In the genomic region with DNA sequence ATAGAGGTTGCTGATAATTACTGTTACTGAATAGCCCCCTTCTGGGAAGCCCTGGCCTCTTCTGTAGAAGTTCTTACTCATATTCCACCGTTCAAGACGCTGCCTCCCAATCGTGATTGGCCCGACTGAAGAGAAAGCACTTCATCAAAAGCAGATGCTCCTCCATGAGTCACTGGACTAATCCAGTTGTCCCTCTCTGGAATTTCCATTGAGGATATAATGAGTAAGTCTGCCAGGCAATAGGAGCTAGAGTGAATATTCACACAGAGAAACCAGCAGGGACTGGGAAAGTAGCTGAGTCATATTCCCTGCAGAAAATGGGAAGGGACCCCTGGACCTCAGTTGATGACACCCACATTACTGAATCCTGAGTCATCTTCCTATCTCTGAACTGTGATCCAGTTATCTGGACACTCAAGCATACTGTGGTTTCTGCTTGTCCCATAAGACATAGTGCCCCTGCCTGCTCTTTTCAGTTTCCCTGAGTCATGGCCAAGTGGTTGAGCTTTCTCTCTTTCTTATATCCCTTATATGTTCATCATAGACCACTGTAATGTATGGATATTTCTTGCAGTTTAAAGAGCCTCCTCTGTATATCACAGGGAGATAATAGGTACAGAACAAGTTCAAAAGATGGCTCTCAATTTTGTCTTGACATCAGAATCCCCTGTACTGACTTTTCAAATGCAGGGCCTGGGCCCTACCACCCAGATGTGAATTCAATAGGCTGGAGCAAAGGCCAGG, we compare ENCODE assay signal across 1 cellular context.
TF ChIP-seq lines count a peak whose summit lies in the region.

No MANE protein-coding gene starts in this region.

TF ChIP-seq in K562, 482 proteins besides CTCF, POLR2A, EP300 and RAD21 (continued from another document and continues in another):
- TF ChIP-seq, protein P1, sequence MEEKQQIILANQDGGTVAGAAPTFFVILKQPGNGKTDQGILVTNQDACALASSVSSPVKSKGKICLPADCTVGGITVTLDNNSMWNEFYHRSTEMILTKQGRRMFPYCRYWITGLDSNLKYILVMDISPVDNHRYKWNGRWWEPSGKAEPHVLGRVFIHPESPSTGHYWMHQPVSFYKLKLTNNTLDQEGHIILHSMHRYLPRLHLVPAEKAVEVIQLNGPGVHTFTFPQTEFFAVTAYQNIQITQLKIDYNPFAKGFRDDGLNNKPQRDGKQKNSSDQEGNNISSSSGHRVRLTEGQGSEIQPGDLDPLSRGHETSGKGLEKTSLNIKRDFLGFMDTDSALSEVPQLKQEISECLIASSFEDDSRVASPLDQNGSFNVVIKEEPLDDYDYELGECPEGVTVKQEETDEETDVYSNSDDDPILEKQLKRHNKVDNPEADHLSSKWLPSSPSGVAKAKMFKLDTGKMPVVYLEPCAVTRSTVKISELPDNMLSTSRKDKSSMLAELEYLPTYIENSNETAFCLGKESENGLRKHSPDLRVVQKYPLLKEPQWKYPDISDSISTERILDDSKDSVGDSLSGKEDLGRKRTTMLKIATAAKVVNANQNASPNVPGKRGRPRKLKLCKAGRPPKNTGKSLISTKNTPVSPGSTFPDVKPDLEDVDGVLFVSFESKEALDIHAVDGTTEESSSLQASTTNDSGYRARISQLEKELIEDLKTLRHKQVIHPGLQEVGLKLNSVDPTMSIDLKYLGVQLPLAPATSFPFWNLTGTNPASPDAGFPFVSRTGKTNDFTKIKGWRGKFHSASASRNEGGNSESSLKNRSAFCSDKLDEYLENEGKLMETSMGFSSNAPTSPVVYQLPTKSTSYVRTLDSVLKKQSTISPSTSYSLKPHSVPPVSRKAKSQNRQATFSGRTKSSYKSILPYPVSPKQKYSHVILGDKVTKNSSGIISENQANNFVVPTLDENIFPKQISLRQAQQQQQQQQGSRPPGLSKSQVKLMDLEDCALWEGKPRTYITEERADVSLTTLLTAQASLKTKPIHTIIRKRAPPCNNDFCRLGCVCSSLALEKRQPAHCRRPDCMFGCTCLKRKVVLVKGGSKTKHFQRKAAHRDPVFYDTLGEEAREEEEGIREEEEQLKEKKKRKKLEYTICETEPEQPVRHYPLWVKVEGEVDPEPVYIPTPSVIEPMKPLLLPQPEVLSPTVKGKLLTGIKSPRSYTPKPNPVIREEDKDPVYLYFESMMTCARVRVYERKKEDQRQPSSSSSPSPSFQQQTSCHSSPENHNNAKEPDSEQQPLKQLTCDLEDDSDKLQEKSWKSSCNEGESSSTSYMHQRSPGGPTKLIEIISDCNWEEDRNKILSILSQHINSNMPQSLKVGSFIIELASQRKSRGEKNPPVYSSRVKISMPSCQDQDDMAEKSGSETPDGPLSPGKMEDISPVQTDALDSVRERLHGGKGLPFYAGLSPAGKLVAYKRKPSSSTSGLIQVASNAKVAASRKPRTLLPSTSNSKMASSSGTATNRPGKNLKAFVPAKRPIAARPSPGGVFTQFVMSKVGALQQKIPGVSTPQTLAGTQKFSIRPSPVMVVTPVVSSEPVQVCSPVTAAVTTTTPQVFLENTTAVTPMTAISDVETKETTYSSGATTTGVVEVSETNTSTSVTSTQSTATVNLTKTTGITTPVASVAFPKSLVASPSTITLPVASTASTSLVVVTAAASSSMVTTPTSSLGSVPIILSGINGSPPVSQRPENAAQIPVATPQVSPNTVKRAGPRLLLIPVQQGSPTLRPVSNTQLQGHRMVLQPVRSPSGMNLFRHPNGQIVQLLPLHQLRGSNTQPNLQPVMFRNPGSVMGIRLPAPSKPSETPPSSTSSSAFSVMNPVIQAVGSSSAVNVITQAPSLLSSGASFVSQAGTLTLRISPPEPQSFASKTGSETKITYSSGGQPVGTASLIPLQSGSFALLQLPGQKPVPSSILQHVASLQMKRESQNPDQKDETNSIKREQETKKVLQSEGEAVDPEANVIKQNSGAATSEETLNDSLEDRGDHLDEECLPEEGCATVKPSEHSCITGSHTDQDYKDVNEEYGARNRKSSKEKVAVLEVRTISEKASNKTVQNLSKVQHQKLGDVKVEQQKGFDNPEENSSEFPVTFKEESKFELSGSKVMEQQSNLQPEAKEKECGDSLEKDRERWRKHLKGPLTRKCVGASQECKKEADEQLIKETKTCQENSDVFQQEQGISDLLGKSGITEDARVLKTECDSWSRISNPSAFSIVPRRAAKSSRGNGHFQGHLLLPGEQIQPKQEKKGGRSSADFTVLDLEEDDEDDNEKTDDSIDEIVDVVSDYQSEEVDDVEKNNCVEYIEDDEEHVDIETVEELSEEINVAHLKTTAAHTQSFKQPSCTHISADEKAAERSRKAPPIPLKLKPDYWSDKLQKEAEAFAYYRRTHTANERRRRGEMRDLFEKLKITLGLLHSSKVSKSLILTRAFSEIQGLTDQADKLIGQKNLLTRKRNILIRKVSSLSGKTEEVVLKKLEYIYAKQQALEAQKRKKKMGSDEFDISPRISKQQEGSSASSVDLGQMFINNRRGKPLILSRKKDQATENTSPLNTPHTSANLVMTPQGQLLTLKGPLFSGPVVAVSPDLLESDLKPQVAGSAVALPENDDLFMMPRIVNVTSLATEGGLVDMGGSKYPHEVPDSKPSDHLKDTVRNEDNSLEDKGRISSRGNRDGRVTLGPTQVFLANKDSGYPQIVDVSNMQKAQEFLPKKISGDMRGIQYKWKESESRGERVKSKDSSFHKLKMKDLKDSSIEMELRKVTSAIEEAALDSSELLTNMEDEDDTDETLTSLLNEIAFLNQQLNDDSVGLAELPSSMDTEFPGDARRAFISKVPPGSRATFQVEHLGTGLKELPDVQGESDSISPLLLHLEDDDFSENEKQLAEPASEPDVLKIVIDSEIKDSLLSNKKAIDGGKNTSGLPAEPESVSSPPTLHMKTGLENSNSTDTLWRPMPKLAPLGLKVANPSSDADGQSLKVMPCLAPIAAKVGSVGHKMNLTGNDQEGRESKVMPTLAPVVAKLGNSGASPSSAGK (IDR thresholded peaks at IDR 0.05): no peak
- no peak for TF ChIP-seq ZFP1 (CRISPR knock-in tag; IDR thresholded peaks at IDR 0.05)
- TF ChIP-seq FOXP1 (CRISPR knock-in tag; IDR thresholded peaks at IDR 0.05): no peak
- TF ChIP-seq ELF1 (tag; IDR thresholded peaks at IDR 0.05): 0 out of 2 replicates have a peak, but pooled peaks have one; percentile 9
- no peak for TF ChIP-seq ZNF311 (CRISPR knock-in tag; IDR thresholded peaks at IDR 0.05)
- peak; percentile 63 for TF ChIP-seq SMAD1 (IDR thresholded peaks at IDR 0.05; ENCODE audit: low read depth, low read length, partially characterized antibody)
- TF ChIP-seq ZBTB9 (CRISPR knock-in tag; IDR thresholded peaks at IDR 0.05): no peak
- no peak for TF ChIP-seq KLF6 (CRISPR knock-in tag; IDR thresholded peaks at IDR 0.05; ENCODE audit: borderline replicate concordance)
- TF ChIP-seq, protein P2, sequence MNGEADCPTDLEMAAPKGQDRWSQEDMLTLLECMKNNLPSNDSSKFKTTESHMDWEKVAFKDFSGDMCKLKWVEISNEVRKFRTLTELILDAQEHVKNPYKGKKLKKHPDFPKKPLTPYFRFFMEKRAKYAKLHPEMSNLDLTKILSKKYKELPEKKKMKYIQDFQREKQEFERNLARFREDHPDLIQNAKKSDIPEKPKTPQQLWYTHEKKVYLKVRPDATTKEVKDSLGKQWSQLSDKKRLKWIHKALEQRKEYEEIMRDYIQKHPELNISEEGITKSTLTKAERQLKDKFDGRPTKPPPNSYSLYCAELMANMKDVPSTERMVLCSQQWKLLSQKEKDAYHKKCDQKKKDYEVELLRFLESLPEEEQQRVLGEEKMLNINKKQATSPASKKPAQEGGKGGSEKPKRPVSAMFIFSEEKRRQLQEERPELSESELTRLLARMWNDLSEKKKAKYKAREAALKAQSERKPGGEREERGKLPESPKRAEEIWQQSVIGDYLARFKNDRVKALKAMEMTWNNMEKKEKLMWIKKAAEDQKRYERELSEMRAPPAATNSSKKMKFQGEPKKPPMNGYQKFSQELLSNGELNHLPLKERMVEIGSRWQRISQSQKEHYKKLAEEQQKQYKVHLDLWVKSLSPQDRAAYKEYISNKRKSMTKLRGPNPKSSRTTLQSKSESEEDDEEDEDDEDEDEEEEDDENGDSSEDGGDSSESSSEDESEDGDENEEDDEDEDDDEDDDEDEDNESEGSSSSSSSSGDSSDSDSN (IDR thresholded peaks at IDR 0.05; ENCODE audit: borderline replicate concordance in 1 of 2, low read depth in 2 of 2, low read length in 2 of 2): no peak
- 0 out of 2 replicates have a peak, but pooled peaks have one; percentile 17 for TF ChIP-seq ZNF584 (CRISPR knock-in tag; IDR thresholded peaks at IDR 0.05; ENCODE audit: low read depth)
- TF ChIP-seq SAFB (IDR thresholded peaks at IDR 0.05; ENCODE audit: borderline replicate concordance, low read depth, low read length): no peak
- no peak for TF ChIP-seq RBM22 (IDR thresholded peaks at IDR 0.05; ENCODE audit: low read depth, low read length, poor library complexity, severe bottlenecking)
- no peak for TF ChIP-seq ATF1 (CRISPR knock-in tag; IDR thresholded peaks at IDR 0.05)
- TF ChIP-seq ATF1 (tag; IDR thresholded peaks at IDR 0.05): peak; percentile 74
- TF ChIP-seq, protein P3, sequence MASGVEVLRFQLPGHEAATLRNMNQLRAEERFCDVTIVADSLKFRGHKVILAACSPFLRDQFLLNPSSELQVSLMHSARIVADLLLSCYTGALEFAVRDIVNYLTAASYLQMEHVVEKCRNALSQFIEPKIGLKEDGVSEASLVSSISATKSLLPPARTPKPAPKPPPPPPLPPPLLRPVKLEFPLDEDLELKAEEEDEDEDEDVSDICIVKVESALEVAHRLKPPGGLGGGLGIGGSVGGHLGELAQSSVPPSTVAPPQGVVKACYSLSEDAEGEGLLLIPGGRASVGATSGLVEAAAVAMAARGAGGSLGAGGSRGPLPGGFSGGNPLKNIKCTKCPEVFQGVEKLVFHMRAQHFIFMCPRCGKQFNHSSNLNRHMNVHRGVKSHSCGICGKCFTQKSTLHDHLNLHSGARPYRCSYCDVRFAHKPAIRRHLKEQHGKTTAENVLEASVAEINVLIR (CRISPR knock-in tag; IDR thresholded peaks at IDR 0.05): no peak
- no peak for TF ChIP-seq ARHGAP35 (IDR thresholded peaks at IDR 0.05; ENCODE audit: partially characterized antibody)
- no peak for TF ChIP-seq KDM4B (IDR thresholded peaks at IDR 0.05; ENCODE audit: borderline replicate concordance in 2 of 2, low read depth in 1 of 2)
- TF ChIP-seq ZNF449 (CRISPR knock-in tag; IDR thresholded peaks at IDR 0.05): no peak
- TF ChIP-seq CBFA2T2 (conservative IDR thresholded peaks at IDR 0.05): peak; percentile 86
- TF ChIP-seq NEUROD1 (IDR thresholded peaks at IDR 0.05; ENCODE audit: borderline replicate concordance, low read depth, low read length, partially characterized antibody): peak; percentile 92
- no peak for TF ChIP-seq MED1 (CRISPR knock-in tag; IDR thresholded peaks at IDR 0.05; ENCODE audit: borderline replicate concordance)
- TF ChIP-seq TAL1 (IDR thresholded peaks at IDR 0.05): peak; percentile 77
- no peak for TF ChIP-seq NR2C2 (CRISPR knock-in tag; IDR thresholded peaks at IDR 0.05)
- TF ChIP-seq NR2C2 (tag; IDR thresholded peaks at IDR 0.05): peak; percentile 34; the same call in 1 of the 2 replicates
- TF ChIP-seq CBFB (CRISPR knock-in tag; IDR thresholded peaks at IDR 0.05): no peak
- TF ChIP-seq MAFK (IDR thresholded peaks at IDR 0.05; ENCODE audit: low read length): peak; percentile 95
- no peak for TF ChIP-seq MCM7 (IDR thresholded peaks at IDR 0.05)
- TF ChIP-seq GATAD2B (IDR thresholded peaks at IDR 0.05; ENCODE audit: borderline replicate concordance): peak; percentile 88; the same call in 1 of the 2 replicates
- no peak for TF ChIP-seq CSDE1 (IDR thresholded peaks at IDR 0.05)
- TF ChIP-seq, protein P4, sequence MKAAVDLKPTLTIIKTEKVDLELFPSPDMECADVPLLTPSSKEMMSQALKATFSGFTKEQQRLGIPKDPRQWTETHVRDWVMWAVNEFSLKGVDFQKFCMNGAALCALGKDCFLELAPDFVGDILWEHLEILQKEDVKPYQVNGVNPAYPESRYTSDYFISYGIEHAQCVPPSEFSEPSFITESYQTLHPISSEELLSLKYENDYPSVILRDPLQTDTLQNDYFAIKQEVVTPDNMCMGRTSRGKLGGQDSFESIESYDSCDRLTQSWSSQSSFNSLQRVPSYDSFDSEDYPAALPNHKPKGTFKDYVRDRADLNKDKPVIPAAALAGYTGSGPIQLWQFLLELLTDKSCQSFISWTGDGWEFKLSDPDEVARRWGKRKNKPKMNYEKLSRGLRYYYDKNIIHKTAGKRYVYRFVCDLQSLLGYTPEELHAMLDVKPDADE (conservative IDR thresholded peaks at IDR 0.05; ENCODE audit: control insufficient read depth, low read depth, low read length): no peak
- peak; percentile 82 for TF ChIP-seq CREM (IDR thresholded peaks at IDR 0.05; ENCODE audit: low read depth)
- no peak for TF ChIP-seq ARID2 (IDR thresholded peaks at IDR 0.05)
- TF ChIP-seq ZNF551 (CRISPR knock-in tag; IDR thresholded peaks at IDR 0.05): no peak
- TF ChIP-seq ZNF354B (CRISPR knock-in tag; IDR thresholded peaks at IDR 0.05): no peak
- peak; percentile 52; the same call in 1 of the 2 replicates for TF ChIP-seq SMAD4 (CRISPR knock-in tag; conservative IDR thresholded peaks at IDR 0.05)
- peak; percentile 31; the same call in 1 of the 2 replicates for TF ChIP-seq RAD51 (IDR thresholded peaks at IDR 0.05; ENCODE audit: borderline replicate concordance, low read depth)
- peak; percentile 97 for TF ChIP-seq MECOM (CRISPR knock-in tag; IDR thresholded peaks at IDR 0.05)
- peak; percentile 99 for TF ChIP-seq JUND (IDR thresholded peaks at IDR 0.05; ENCODE audit: borderline replicate concordance, low read depth, low read length)
- TF ChIP-seq JUND (tag; IDR thresholded peaks at IDR 0.05; ENCODE audit: borderline replicate concordance, low read depth, low read length): peak; percentile 100
- TF ChIP-seq MITF (IDR thresholded peaks at IDR 0.05): no peak
